Comparison of ENCODE assay signal across 12 cellular contexts in genomic region chr5:38404667-38405276, GRCh38.
A peak's percentile ranks its signal among the peaks of the same experiment; 100 is the strongest.
DNase-seq lines count a peak whose midpoint lies in the region; ATAC-seq and TF ChIP-seq lines count a peak whose summit lies in the region.
"Had no signal": no experiment of that assay in that cellular context is flagged by ENCODE, and none has a peak within 500 bp of the region (broad histone marks: within the 10 kb centered on the region; RNA-seq: fewer than 3 reads in every experiment).

No MANE protein-coding gene starts in this region.

- H3K4me1 ChIP-seq in breast epithelium (no peaks in the 10 kb centered on the region), esophagus squamous epithelium (no peaks in the 10 kb centered on the region), stomach (no peaks in the 10 kb centered on the region)

- no peaks in the 10 kb centered on the region for H3K36me3 Mint-ChIP-seq in MCF 10A (ENCODE audit: insufficient read depth, unreplicated experiment)
- H3K36me3 Mint-ChIP-seq: activated naive CD4-positive, alpha-beta T cell treated with anti-CD3 and anti-CD28 coated beads, Interleukin-2, amount 50 U/mL, for 24 hours had no signal

- peaks cover 6% of the 10 kb centered on the region for H3K4me1 Mint-ChIP-seq in MCF 10A (ENCODE audit: insufficient read depth, unreplicated experiment)
- H3K4me1 Mint-ChIP-seq: activated naive CD4-positive, alpha-beta T cell treated with anti-CD3 and anti-CD28 coated beads, Interleukin-2, amount 50 U/mL, for 24 hours had no signal

- DNase-seq in MCF 10A (ENCODE audit: unreplicated experiment) (peak; percentile 60), breast epithelium (ENCODE audit: low spot score in 2 of 2) (no peak), NCI-H748 treated with DMSO at 0.1 percent for 48 hours (lab: John Stamatoyannopoulos, UW) (peak; percentile 35), esophagus squamous epithelium (lab: John Stamatoyannopoulos, UW) (no peak), stomach (peak; percentile 36), pons (ENCODE audit: low spot score) (no peak)
- no peak for DNase-seq in activated CD4-positive, alpha-beta T cell treated with anti-CD3 and anti-CD28 coated beads, Interleukin-2, amount 50 U/mL, for 1 hour
- DNase-seq: activated CD4-positive, CD25-positive, alpha-beta regulatory T cell; effector memory CD8-positive, alpha-beta T cell; stimulated activated CD8-positive, alpha-beta memory T cell treated with anti-CD3 and anti-CD28 coated beads, Interleukin-4, amount 100 ng/mL, for 48 hours had no signal

- TF ChIP-seq EP300 in stomach (IDR thresholded peaks at IDR 0.05), result no peak

- peak; percentile 13 for TF ChIP-seq CTCF in MCF 10A (IDR thresholded peaks at IDR 0.05; ENCODE audit: unreplicated experiment)
- no peak for TF ChIP-seq CTCF in breast epithelium (IDR thresholded peaks at IDR 0.05)
- peak in 5 of 6 experiments; percentile 7 to 54 (median 25) for TF ChIP-seq CTCF in esophagus squamous epithelium (IDR thresholded peaks at IDR 0.05)
- peak in 1 of 7 experiments; percentile 22 for TF ChIP-seq CTCF in stomach (IDR thresholded peaks at IDR 0.05)

- BruUV-seq in MCF 10A (replicated peaks; lab: Mats Ljungman, UMichigan), result no TSS peak

- TF ChIP-seq POLR2A in breast epithelium (IDR thresholded peaks at IDR 0.05) (no peak), esophagus squamous epithelium (IDR thresholded peaks at IDR 0.05) (no peak), stomach (IDR thresholded peaks at IDR 0.05) (no peak)

- H3K36me3 ChIP-seq in breast epithelium (no peaks in the 10 kb centered on the region), esophagus squamous epithelium (no peaks in the 10 kb centered on the region), stomach (no peaks in the 10 kb centered on the region)

- no peak for ATAC-seq in HG02981 (IDR thresholded peaks at IDR 0.05; ENCODE audit: unreplicated experiment)
- ATAC-seq: effector memory CD8-positive, alpha-beta T cell had no signal

- H3K4me3 ChIP-seq in breast epithelium (no peak overlapping the region), esophagus squamous epithelium (no peak overlapping the region), stomach (no peak overlapping the region)

- 34 to 46% methylated on average over 4 of the region's 4 CpGs for WGBS in esophagus squamous epithelium, 2 donors
- 41 to 57% (median 46%) methylated on average over 4 of the region's 4 CpGs for WGBS in stomach, 5 donors

- intact Hi-C loops in MCF 10A (cut with micrococcal nuclease) (loop anchor here (2.0 kb wide), 1 partner anchor 140 kb away; no protein-coding TSS in a partner anchor), breast epithelium (cut with DNase I; ENCODE audit: low total_unique reads) (no loop called here), esophagus squamous epithelium (cut with DNase I) (no loop called here), stomach (cut with DNase I; ENCODE audit: low total_unique reads) (no loop called here)

- POLR2A ChIA-PET in MCF 10A (lab: Yijun Ruan, JAX), result no interaction called here

- H3K27me3 Mint-ChIP-seq in MCF 10A (ENCODE audit: insufficient read depth, unreplicated experiment), result peaks cover 38% of the 10 kb centered on the region

- no peak overlapping the region for H3K27ac Mint-ChIP-seq in MCF 10A (ENCODE audit: low read depth, unreplicated experiment)
- H3K27ac Mint-ChIP-seq: activated naive CD4-positive, alpha-beta T cell treated with anti-CD3 and anti-CD28 coated beads, Interleukin-2, amount 50 U/mL, for 24 hours; effector memory CD8-positive, alpha-beta T cell had no signal

- H3K9me3 Mint-ChIP-seq in MCF 10A (ENCODE audit: unreplicated experiment), result no peaks in the 10 kb centered on the region
- H3K9me3 Mint-ChIP-seq: activated naive CD4-positive, alpha-beta T cell treated with anti-CD3 and anti-CD28 coated beads, Interleukin-2, amount 50 U/mL, for 24 hours; effector memory CD8-positive, alpha-beta T cell had no signal

- H3K9me3 ChIP-seq in breast epithelium, result no peaks in the 10 kb centered on the region
- no peaks in the 10 kb centered on the region for H3K9me3 ChIP-seq in esophagus squamous epithelium
- H3K9me3 ChIP-seq in stomach, result no peaks in the 10 kb centered on the region

- no peak overlapping the region for H3K4me3 Mint-ChIP-seq in MCF 10A (ENCODE audit: unreplicated experiment)
- H3K4me3 Mint-ChIP-seq: activated naive CD4-positive, alpha-beta T cell treated with anti-CD3 and anti-CD28 coated beads, Interleukin-2, amount 50 U/mL, for 24 hours; effector memory CD8-positive, alpha-beta T cell had no signal

- H3K27ac ChIP-seq in breast epithelium (no peak overlapping the region), esophagus squamous epithelium (no peak overlapping the region), stomach (no peak overlapping the region)

- H3K27me3 ChIP-seq in breast epithelium (no peaks in the 10 kb centered on the region), esophagus squamous epithelium (peaks cover 0 to 31% (median 0%) of the 10 kb centered on the region in 4 donors), stomach (peaks cover 0 to 12% (median 0%) of the 10 kb centered on the region in 3 donors)

- CTCF ChIA-PET in MCF 10A (lab: Yijun Ruan, JAX), result interaction anchor here (0.6 to 1.6 kb wide), 3 partner anchors 22 to 434 kb away, joined by 3 to 11 read pairs (median 4); no protein-coding TSS in a partner anchor

Comparison
In these comparisons a context has a peak if more than half of its experiments do, and no peak if none do; other contexts are left out.
1. DNase-seq: peak in MCF 10A (single experiment), NCI-H748 treated with DMSO at 0.1 percent for 48 hours (single experiment) and stomach (single experiment); none in breast epithelium (0 of 2), esophagus squamous epithelium (single experiment), pons (single experiment) and activated CD4-positive, alpha-beta T cell treated with anti-CD3 and anti-CD28 coated beads, Interleukin-2, amount 50 U/mL, for 1 hour (single experiment).
2. CTCF ChIP-seq: peak in MCF 10A (single experiment) and esophagus squamous epithelium (5 of 6); none in breast epithelium (0 of 3).